Comparison of ENCODE assay signal across 21 cellular contexts in genomic region chr14:82796081-82796480, GRCh38.
"Had no signal": no experiment of that assay in that cellular context is flagged by ENCODE, and none has a peak within 500 bp of the region (broad histone marks: within the 10 kb centered on the region; RNA-seq: fewer than 3 reads in every experiment).

No MANE protein-coding gene starts in this region.

- DNase-seq: activated CD4-positive, alpha-beta memory T cell treated with anti-CD3 and anti-CD28 coated beads, Interleukin-2, amount 10 ng/mL, durations not matched to agents 7 days and 5 days; activated CD4-positive, alpha-beta T cell treated with anti-CD3 and anti-CD28 coated beads, Interleukin-2, amount 10 ng/mL, durations not matched to agents 24 days and 14 days; activated effector memory CD4-positive, alpha-beta T cell treated with anti-CD3 and anti-CD28 coated beads, Interleukin-2, amount 50 U/mL, for 16 hours; activated naive CD4-positive, alpha-beta T cell treated with anti-CD3 and anti-CD28 coated beads, Interleukin-2, amount 50 U/mL, for 16 hours; activated naive CD8-positive, alpha-beta T cell treated with anti-CD3 and anti-CD28 coated beads, Interleukin-2, amount 50 U/mL, for 24 hours; activated T-cell treated with anti-CD3 and anti-CD28 coated beads for 4 hours; effector memory CD4-positive, alpha-beta T cell; foreskin melanocyte; immature natural killer cell; left ventricle myocardium inferior; naive thymus-derived CD8-positive, alpha-beta T cell; stimulated activated CD4-positive, alpha-beta T cell treated with anti-CD3 and anti-CD28 coated beads, Interleukin-15, amount 100 ng/mL, for 24 hours; trophoblast cell; uterus had no signal

- H3K4me1 ChIP-seq: left ventricle myocardium inferior, parathyroid adenoma, uterus had no signal

- H3K4me3 ChIP-seq: hepatocyte, left ventricle myocardium inferior, smooth muscle cell, uterus had no signal

- H3K27me3 ChIP-seq: hepatocyte, neutrophil, uterus had no signal

- H3K9me3 ChIP-seq: left ventricle myocardium inferior, neutrophil, uterus had no signal

- H3K27ac ChIP-seq: hepatocyte, left ventricle myocardium inferior, neutrophil, parathyroid adenoma, uterus had no signal

- H3K36me3 ChIP-seq: left ventricle myocardium inferior, neutrophil, uterus had no signal

- ATAC-seq: activated CD4-positive, CD25-positive, alpha-beta regulatory T cell treated with anti-CD3 and anti-CD28 coated beads, Interleukin-2, amount 50 U/mL, for 24 hours; activated naive CD8-positive, alpha-beta T cell treated with anti-CD3 and anti-CD28 coated beads, Interleukin-2, amount 50 U/mL, for 24 hours; naive thymus-derived CD8-positive, alpha-beta T cell; sciatic nerve; stimulated activated memory B cell treated with anti-CD40 and anti-IgM and Interleukin-4, amounts not matched to agents 10 μg/mL and 1 μg/mL and 100 μg/mL, for 72 hours had no signal
